In genomic region chr4:142091691-142092182, GRCh38 we compare ENCODE assay signal across 10 cellular contexts.
DNase-seq lines count a peak whose midpoint lies in the region; ATAC-seq, FAIRE-seq and TF ChIP-seq lines count a peak whose summit lies in the region.
"Had no signal": no experiment of that assay in that cellular context is flagged by ENCODE, and none has a peak within 500 bp of the region (broad histone marks: within the 10 kb centered on the region; RNA-seq: fewer than 3 reads in every experiment).

No MANE protein-coding gene starts in this region.

- intact Hi-C loops in GM12878 (cut with micrococcal nuclease; ENCODE audit: unreplicated experiment): no loop called here
- intact Hi-C loops in testis (cut with DNase I; ENCODE audit: low total_unique reads): no loop called here

- ATAC-seq in GM12878: peak; percentile 65

- TF ChIP-seq POLR2A in GM12878 (IDR thresholded peaks at IDR 0.05; ENCODE audit: low read depth, low read length): no peak
- TF ChIP-seq POLR2A in testis (IDR thresholded peaks at IDR 0.05): no peak

- TF ChIP-seq CTCF in GM12878 (IDR thresholded peaks at IDR 0.05 in 2 of 3, conservative IDR thresholded peaks at IDR 0.05 in 1 of 3; ENCODE audit: control insufficient read depth in 2 of 3, extremely low read depth in 1 of 3, insufficient read depth in 1 of 3, low read depth in 3 of 3, low read length in 3 of 3): no peak
- TF ChIP-seq CTCF in testis (IDR thresholded peaks at IDR 0.05): no peak

- no peak for TF ChIP-seq RAD21 in GM12878 (IDR thresholded peaks at IDR 0.05; ENCODE audit: insufficient read depth, low read depth, low read length)

- TF ChIP-seq EP300 in GM12878 (IDR thresholded peaks at IDR 0.05; ENCODE audit: borderline replicate concordance in 1 of 2, control insufficient read depth in 1 of 2, low read depth in 2 of 2, low read length in 2 of 2): no peak

- RAD21 ChIA-PET in GM12878 (lab: Charles Lee; ENCODE audit: unreplicated experiment): no interaction called here

- H3K4me3 ChIP-seq in GM12878 (no peak overlapping the region), testis (no peak overlapping the region)

- H3K36me3 ChIP-seq in GM12878 (ENCODE audit: control insufficient read depth in 2 of 2, insufficient read depth in 2 of 2, low read length in 1 of 2) (no peaks in the 10 kb centered on the region), testis (ENCODE audit: low read depth, missing control alignments) (no peaks in the 10 kb centered on the region)

- H4K20me1 ChIP-seq in GM12878 (ENCODE audit: control insufficient read depth, insufficient read depth): no peaks in the 10 kb centered on the region

- 3% methylated on average over 4 of the region's 4 CpGs for WGBS in GM12878 (ENCODE audit: insufficient coverage, insufficient replicate concordance, low lambda C conversion rate, missing lambda C conversion rate)
- WGBS in testis, 2 donors: 42 to 45% methylated on average over 4 of the region's 4 CpGs

- in situ Hi-C loops in GM12878 (cut with MboI): no loop called here

- no peaks in the 10 kb centered on the region for H3K79me2 ChIP-seq in GM12878 (ENCODE audit: control insufficient read depth, insufficient read depth, low read length)

- no peak for FAIRE-seq in GM12878 (lab: Jason Lieb, UNC)

- no peak overlapping the region for H3K4me2 ChIP-seq in GM12878 (ENCODE audit: control insufficient read depth, insufficient read depth)

- no TSS peak for BruUV-seq in GM12878 (replicated peaks; lab: Mats Ljungman, UMichigan)

- CTCF ChIA-PET in GM12878 (lab: Yijun Ruan, JAX): interaction anchor here (0.6 to 1.5 kb wide), 4 partner anchors 30 to 786 kb away, joined by 3 read pairs; no protein-coding TSS in a partner anchor

- POLR2A ChIA-PET in GM12878 (lab: Charles Lee): interaction anchor here (0.5 to 1.0 kb wide), 2 partner anchors 10 to 30 kb away, joined by 3 read pairs; no protein-coding TSS in a partner anchor

- no peak overlapping the region for H2AFZ ChIP-seq in GM12878 (ENCODE audit: control insufficient read depth, low read depth, low read length)

- H3K9me3 ChIP-seq in GM12878 (replicated peaks; ENCODE audit: control insufficient read depth, insufficient read depth, low read length) (no peaks in the 10 kb centered on the region), testis (no peaks in the 10 kb centered on the region)

- no peak overlapping the region for H3K9ac ChIP-seq in GM12878 (ENCODE audit: control insufficient read depth, insufficient read depth, low read length)

- SMC1A ChIA-PET in GM12878 (lab: Charles Lee; ENCODE audit: uncharacterized antibody, unreplicated experiment): no interaction called here

- H3K27me3 ChIP-seq in GM12878 (replicated peaks in 1 of 2; ENCODE audit: control insufficient read depth in 2 of 2, insufficient read depth in 2 of 2, low read length in 1 of 2): no peaks in the 10 kb centered on the region
- no peaks in the 10 kb centered on the region for H3K27me3 ChIP-seq in testis

- no peaks in the 10 kb centered on the region for H3K4me1 ChIP-seq in GM12878 (ENCODE audit: control insufficient read depth, insufficient read depth, low read length)
- no peaks in the 10 kb centered on the region for H3K4me1 ChIP-seq in testis

- H3K27ac ChIP-seq in GM12878 (ENCODE audit: control insufficient read depth, insufficient read depth): no peak overlapping the region
- peak overlapping the region; percentile 46 to 72 for H3K27ac ChIP-seq in testis
- H3K27ac ChIP-seq: VCaP had no signal

- DNase-seq in HS-27A (ENCODE audit: low read depth) (peak; percentile 95), GM12878 (ENCODE audit: low read depth, low spot score) (no peak), iris pigment epithelial cell (ENCODE audit: low read depth) (peak; percentile 93), testis (peak; percentile 52), DMS53 (lab: John Stamatoyannopoulos, UW) (no peak), epidermal melanocyte (ENCODE audit: insufficient read length, low spot score) (no peak)
- no peak for DNase-seq in activated T-cell treated with anti-CD3 and anti-CD28 coated beads, Interleukin-2, amount 50 U/mL, for 1 hour
- no peak for DNase-seq in stimulated activated CD4-positive, alpha-beta T cell treated with anti-CD3 and anti-CD28 coated beads, Interleukin-2, amount 100 ng/mL, for 48 hours
- DNase-seq: NCI-H524 treated with DMSO at 0.1 percent for 48 hours had no signal

TF ChIP-seq in GM12878, 131 proteins besides CTCF, POLR2A, EP300 and RAD21:
- no peak for TF ChIP-seq ZBTB11 (CRISPR knock-in tag; IDR thresholded peaks at IDR 0.05)
- TF ChIP-seq CBFB (IDR thresholded peaks at IDR 0.05; ENCODE audit: low read depth): no peak

Comparison
In these comparisons a context has a peak if more than half of its experiments do, and no peak if none do; other contexts are left out.
1. DNase-seq: peak in HS-27A (single experiment), iris pigment epithelial cell (single experiment) and testis (single experiment); none in GM12878 (single experiment), activated T-cell treated with anti-CD3 and anti-CD28 coated beads, Interleukin-2, amount 50 U/mL, for 1 hour (single experiment), DMS53 (single experiment), stimulated activated CD4-positive, alpha-beta T cell treated with anti-CD3 and anti-CD28 coated beads, Interleukin-2, amount 100 ng/mL, for 48 hours (0 of 2) and epidermal melanocyte (single experiment).